ENCODE assay signal across 13 cellular contexts in genomic region chr7:143884276-143884977, GRCh38. TPM values are rescaled to one million over a fixed set of nuclear protein-coding genes. Genes with fewer than 3 reads are reported as not detected.
A peak's percentile ranks its signal among the peaks of the same experiment; 100 is the strongest.
DNase-seq lines count a peak whose midpoint lies in the region; ATAC-seq, FAIRE-seq and TF ChIP-seq lines count a peak whose summit lies in the region.
"Had no signal": no experiment of that assay in that cellular context is flagged by ENCODE, and none has a peak within 500 bp of the region (broad histone marks: within the 10 kb centered on the region; RNA-seq: fewer than 3 reads in every experiment).

No MANE protein-coding gene starts in this region.

- H3K9me3 Mint-ChIP-seq in type B pancreatic cell = no peaks in the 10 kb centered on the region

- H3K4me1 Mint-ChIP-seq in type B pancreatic cell (ENCODE audit: unreplicated experiment) = peaks cover 24% of the 10 kb centered on the region

- no peak for ATAC-seq in Right ventricle myocardium inferior
- no peak for ATAC-seq in HG02840 (IDR thresholded peaks at IDR 0.05; ENCODE audit: low FRiP score, unreplicated experiment)

- TF ChIP-seq CTCF in cardiac muscle cell (IDR thresholded peaks at IDR 0.05; ENCODE audit: low read depth, low read length) (no peak), dorsolateral prefrontal cortex (IDR thresholded peaks at IDR 0.05 in 54 of 56, conservative IDR thresholded peaks at IDR 0.05 in 2 of 56; ENCODE audit: low read depth in 1 of 56, partially characterized antibody in 56 of 56) (no peak), type B pancreatic cell (conservative IDR thresholded peaks at IDR 0.05) (no peak)

- peaks cover 18% of the 10 kb centered on the region for H3K36me3 Mint-ChIP-seq in type B pancreatic cell

- FAIRE-seq in GM12891 (lab: Jason Lieb, UNC) = no peak

- H3K27ac ChIP-seq in cardiac muscle cell = no peak overlapping the region
- peak overlapping the region; percentile 19 to 95 (median 82) for H3K27ac ChIP-seq in dorsolateral prefrontal cortex
- no peak overlapping the region for H3K27ac ChIP-seq in muscle layer of duodenum (ENCODE audit: low read length)
- H3K27ac ChIP-seq: BLaER1 treated with 17β-estradiol and CSF1 and Interleukin-3, amounts not matched to agents 10 nM and 100 nM had no signal

- H3K27ac Mint-ChIP-seq in type B pancreatic cell = peak overlapping the region; percentile 67
- H3K27ac Mint-ChIP-seq: naive thymus-derived CD4-positive, alpha-beta T cell had no signal

- H3K27me3 ChIP-seq in cardiac muscle cell = no peaks in the 10 kb centered on the region
- H3K27me3 ChIP-seq in dorsolateral prefrontal cortex = no peaks in the 10 kb centered on the region
- no peaks in the 10 kb centered on the region for H3K27me3 ChIP-seq in muscle layer of duodenum (ENCODE audit: low read depth, low read length)
- H3K27me3 ChIP-seq: BLaER1 treated with 17β-estradiol and CSF1 and Interleukin-3, amounts not matched to agents 10 nM and 100 nM had no signal

- H3K9me3 ChIP-seq in cardiac muscle cell (ENCODE audit: low read depth) = no peaks in the 10 kb centered on the region
- no peaks in the 10 kb centered on the region for H3K9me3 ChIP-seq in muscle layer of duodenum (ENCODE audit: control insufficient read depth in 1 of 2, low read length in 2 of 2)

- peak overlapping the region; percentile 66 for H3K4me3 ChIP-seq in cardiac muscle cell
- H3K4me3 ChIP-seq in dorsolateral prefrontal cortex = peak overlapping the region; percentile 57 to 89 (median 78)
- peak overlapping the region; percentile 65 to 76 for H3K4me3 ChIP-seq in muscle layer of duodenum (ENCODE audit: low read depth in 1 of 2, low read length in 2 of 2)
- H3K4me3 ChIP-seq: BLaER1 treated with 17β-estradiol and CSF1 and Interleukin-3, amounts not matched to agents 10 nM and 100 nM had no signal

- DNase-seq in cardiac muscle cell (ENCODE audit: low read depth in 1 of 2, low spot score in 1 of 2) = no peak
- DNase-seq in Right ventricle myocardium inferior (ENCODE audit: missing footprints) = no peak
- DNase-seq in dorsolateral prefrontal cortex = no peak
- DNase-seq in type B pancreatic cell (ENCODE audit: extremely low spot score, unreplicated experiment) = no peak
- DNase-seq in NCI-H82 (lab: John Stamatoyannopoulos, UW) = no peak
- no peak for DNase-seq in GM12891 (ENCODE audit: insufficient read length, low spot score)
- DNase-seq: activated CD4-positive, alpha-beta T cell treated with anti-CD3 and anti-CD28 coated beads for 4 hours; cortex of kidney; naive thymus-derived CD4-positive, alpha-beta T cell had no signal

- H3K4me1 ChIP-seq in cardiac muscle cell (ENCODE audit: low read depth) (peaks cover 4% of the 10 kb centered on the region), muscle layer of duodenum (ENCODE audit: control insufficient read depth in 1 of 2, insufficient read depth in 2 of 2, low read length in 2 of 2) (peaks cover 0 to 19% of the 10 kb centered on the region in 2 donors)

- H3K27me3 Mint-ChIP-seq in type B pancreatic cell = no peaks in the 10 kb centered on the region

- H3K36me3 ChIP-seq in cardiac muscle cell (no peaks in the 10 kb centered on the region), muscle layer of duodenum (ENCODE audit: control insufficient read depth in 1 of 2, insufficient read depth in 2 of 2, low read length in 2 of 2) (no peaks in the 10 kb centered on the region)

- TF ChIP-seq POLR2A in GM12891 (IDR thresholded peaks at IDR 0.05; ENCODE audit: low read depth, low read length) = no peak

- H3K4me3 Mint-ChIP-seq in type B pancreatic cell = peak overlapping the region; percentile 91

- intact Hi-C loops in Right ventricle myocardium inferior (cut with DNase I) = no loop called here
- intact Hi-C loops in dorsolateral prefrontal cortex (cut with DNase I) = no loop called here

TF ChIP-seq in GM12891, 5 proteins besides CTCF, POLR2A, EP300 and RAD21:
- TF ChIP-seq POU2F2 (IDR thresholded peaks at IDR 0.05; ENCODE audit: low read depth, low read length) (no peak), POLR2AphosphoS5 (IDR thresholded peaks at IDR 0.05; ENCODE audit: low read depth, low read length) (no peak), TAF1 (IDR thresholded peaks at IDR 0.05; ENCODE audit: low read depth, low read length) (no peak), SPI1 (IDR thresholded peaks at IDR 0.05; ENCODE audit: low read depth, low read length) (no peak), PAX5 (IDR thresholded peaks at IDR 0.05; ENCODE audit: insufficient read depth, low read length, severe bottlenecking) (no peak)

RNA-seq across cellular contexts. Expression of gene TCAF1, which starts 17.5 kb away (rescaled TPM):
- total RNA-seq in cardiac muscle cell (82.3 and 82.7 TPM in 2 replicates), Right ventricle myocardium inferior (38.7 TPM), dorsolateral prefrontal cortex (100 to 1,000 TPM in 89 of 120 experiments, 10 to 100 TPM in 31; 58.6 to 158 (median 116) TPM), type B pancreatic cell (ENCODE audit: low replicate concordance) (50.0 and 71.2 TPM in 2 replicates)
- 58.6 and 65.8 TPM in 2 replicates for polyA plus RNA-seq in cardiac muscle cell
- polyA plus RNA-seq in GM12891 (2012; ENCODE audit: low read depth, missing spikeins) = 4.4 TPM

RNA-seq across cellular contexts. Expression of gene OR2F2, which starts 50.6 kb away (rescaled TPM):
- total RNA-seq in cardiac muscle cell (not detected in 2 replicates), Right ventricle myocardium inferior (not detected), dorsolateral prefrontal cortex (not detected), type B pancreatic cell (ENCODE audit: low replicate concordance) (not detected in 2 replicates)
- polyA plus RNA-seq in cardiac muscle cell = not detected in 2 replicates
- not detected for polyA plus RNA-seq in GM12891 (2012; ENCODE audit: low read depth, missing spikeins)
- total RNA-seq: HT-29; naive thymus-derived CD4-positive, alpha-beta T cell had no signal
- polyA plus RNA-seq: naive thymus-derived CD4-positive, alpha-beta T cell had no signal

Comparison
In these comparisons a context has a peak if more than half of its experiments do, and no peak if none do; other contexts are left out.
1. H3K27ac ChIP-seq: peak in dorsolateral prefrontal cortex (59 of 59); none in cardiac muscle cell (single experiment) and muscle layer of duodenum (single experiment).
2. Peak in every context shown above with its lines, with median percentiles within 50 percentile points of each other: H3K4me3 ChIP-seq.